Comparison of ENCODE assay signal across 12 cellular contexts in genomic region chr10:30811665-30812017, GRCh38.
DNase-seq lines count a peak whose midpoint lies in the region; ATAC-seq and TF ChIP-seq lines count a peak whose summit lies in the region.
"Had no signal": no experiment of that assay in that cellular context is flagged by ENCODE, and none has a peak within 500 bp of the region (broad histone marks: within the 10 kb centered on the region; RNA-seq: fewer than 3 reads in every experiment).

No MANE protein-coding gene starts in this region.

- H3K4me3 ChIP-seq in hepatocyte (no peak overlapping the region), suprapubic skin (peak overlapping the region; percentile 13), ovary (no peak overlapping the region)
- H3K4me3 ChIP-seq: MG63 had no signal

- no peak overlapping the region for H2AFZ ChIP-seq in hepatocyte

- CTCF ChIA-PET in activated CD4-positive, alpha-beta T cell treated with anti-CD3 and anti-CD28 coated beads for 36 hours (lab: Charles Lee) = interaction anchor here (0.6 kb wide), 1 partner anchor 554 kb away, joined by 3 read pairs; no protein-coding TSS in a partner anchor

- no peaks in the 10 kb centered on the region for H3K9me3 Mint-ChIP-seq in activated CD4-positive, alpha-beta T cell treated with anti-CD3 and anti-CD28 coated beads for 36 hours (ENCODE audit: low read depth)

- 80% methylated on average over 12 of the region's 12 CpGs for WGBS in hepatocyte (ENCODE audit: low lambda C conversion rate, missing lambda C conversion rate)
- WGBS in suprapubic skin = 73% methylated on average over 12 of the region's 12 CpGs
- 15 to 19% (median 18%) methylated on average over 12 of the region's 12 CpGs for WGBS in ovary, 3 donors

- H3K4me3 Mint-ChIP-seq in activated CD4-positive, alpha-beta T cell treated with anti-CD3 and anti-CD28 coated beads for 36 hours = no peak overlapping the region

- ATAC-seq in activated CD4-positive, alpha-beta T cell treated with anti-CD3 and anti-CD28 coated beads for 36 hours = peak; percentile 12

- no peaks in the 10 kb centered on the region for H3K9me2 ChIP-seq in hepatocyte (replicated peaks; ENCODE audit: insufficient read depth)

- peaks cover 25% of the 10 kb centered on the region for H3K4me1 Mint-ChIP-seq in activated CD4-positive, alpha-beta T cell treated with anti-CD3 and anti-CD28 coated beads for 36 hours

- H3K4me1 ChIP-seq in hepatocyte (ENCODE audit: insufficient read depth) = peaks cover 33% of the 10 kb centered on the region
- H3K4me1 ChIP-seq in suprapubic skin = peaks cover 39% of the 10 kb centered on the region
- H3K4me1 ChIP-seq in ovary (ENCODE audit: insufficient read depth) = peaks cover 17% of the 10 kb centered on the region

- DNase-seq in activated CD4-positive, alpha-beta T cell treated with anti-CD3 and anti-CD28 coated beads for 36 hours = peak; percentile 10
- no peak for DNase-seq in activated CD4-positive, alpha-beta T cell treated with anti-CD3 and anti-CD28 coated beads for 4 hours
- peak; percentile 67 for DNase-seq in astrocyte of the hippocampus (ENCODE audit: low read depth, low spot score)
- DNase-seq in hepatocyte (ENCODE audit: low spot score) = no peak
- DNase-seq in suprapubic skin (ENCODE audit: low spot score in 2 of 2) = no peak
- no peak for DNase-seq in NCI-H82 treated with DMSO at 0.1 percent for 48 hours (lab: John Stamatoyannopoulos, UW; ENCODE audit: unreplicated experiment)
- no peak for DNase-seq in RKO (ENCODE audit: low spot score)
- no peak for DNase-seq in ovary
- DNase-seq: 8988T; effector memory CD4-positive, alpha-beta T cell; NCI-H446 treated with DMSO at 0.1 percent for 48 hours had no signal

- H3K36me3 Mint-ChIP-seq in activated CD4-positive, alpha-beta T cell treated with anti-CD3 and anti-CD28 coated beads for 36 hours (ENCODE audit: low read depth) = no peaks in the 10 kb centered on the region

- no peaks in the 10 kb centered on the region for H3K27me3 Mint-ChIP-seq in activated CD4-positive, alpha-beta T cell treated with anti-CD3 and anti-CD28 coated beads for 36 hours

- no peaks in the 10 kb centered on the region for H3K79me2 ChIP-seq in hepatocyte

- H3K27ac Mint-ChIP-seq in activated CD4-positive, alpha-beta T cell treated with anti-CD3 and anti-CD28 coated beads for 36 hours = no peak overlapping the region

- no peak overlapping the region for H3K4me2 ChIP-seq in hepatocyte

- TF ChIP-seq POLR2A in suprapubic skin (IDR thresholded peaks at IDR 0.05) (no peak), ovary (IDR thresholded peaks at IDR 0.05) (no peak)

- TF ChIP-seq EP300 in suprapubic skin (IDR thresholded peaks at IDR 0.05) (no peak), ovary (IDR thresholded peaks at IDR 0.05) (no peak)

- H4K20me1 ChIP-seq in hepatocyte (ENCODE audit: insufficient read depth, poor library complexity, severe bottlenecking) = no peaks in the 10 kb centered on the region

- POLR2A ChIA-PET in activated CD4-positive, alpha-beta T cell treated with anti-CD3 and anti-CD28 coated beads for 36 hours (lab: Charles Lee) = no interaction called here

- intact Hi-C loops in activated CD4-positive, alpha-beta T cell treated with anti-CD3 and anti-CD28 coated beads for 36 hours (cut with DNase I, micrococcal nuclease) = no loop called here
- intact Hi-C loops in ovary (cut with DNase I) = loop anchor here in 1 of 4 donors (10.0 kb wide), 1 partner anchor 223 kb away; the partner anchor contains the start of gene ZNF438

- H3K36me3 ChIP-seq in hepatocyte (replicated peaks; ENCODE audit: insufficient read depth, low read depth) = no peaks in the 10 kb centered on the region
- H3K36me3 ChIP-seq in suprapubic skin = no peaks in the 10 kb centered on the region
- H3K36me3 ChIP-seq in ovary = no peaks in the 10 kb centered on the region
- H3K36me3 ChIP-seq: MG63 had no signal

- H3K9me3 ChIP-seq in hepatocyte (ENCODE audit: low read depth) (no peaks in the 10 kb centered on the region), suprapubic skin (no peaks in the 10 kb centered on the region), ovary (no peaks in the 10 kb centered on the region)
- H3K9me3 ChIP-seq: MG63 had no signal

- H3K27me3 ChIP-seq in hepatocyte (no peaks in the 10 kb centered on the region), suprapubic skin (no peaks in the 10 kb centered on the region), ovary (no peaks in the 10 kb centered on the region)
- H3K27me3 ChIP-seq: MG63 had no signal

- TF ChIP-seq CTCF in hepatocyte (IDR thresholded peaks at IDR 0.05; ENCODE audit: poor library complexity) = no peak
- no peak for TF ChIP-seq CTCF in suprapubic skin (IDR thresholded peaks at IDR 0.05)
- no peak for TF ChIP-seq CTCF in ovary (IDR thresholded peaks at IDR 0.05)

- peak overlapping the region; percentile 72 for H3K27ac ChIP-seq in hepatocyte
- peak overlapping the region; percentile 34 for H3K27ac ChIP-seq in suprapubic skin
- peak overlapping the region in 1 of 2 donors; percentile 76 for H3K27ac ChIP-seq in ovary

Comparison
In these comparisons a context has a peak if more than half of its experiments do, and no peak if none do; other contexts are left out.
1. DNase-seq: peak in activated CD4-positive, alpha-beta T cell treated with anti-CD3 and anti-CD28 coated beads for 36 hours (single experiment) and astrocyte of the hippocampus (single experiment); none in activated CD4-positive, alpha-beta T cell treated with anti-CD3 and anti-CD28 coated beads for 4 hours (0 of 2), hepatocyte (single experiment), suprapubic skin (0 of 2), NCI-H82 treated with DMSO at 0.1 percent for 48 hours (single experiment), RKO (single experiment) and ovary (0 of 5).